8 cellular contexts compared by ENCODE assay signal in the genomic region with DNA sequence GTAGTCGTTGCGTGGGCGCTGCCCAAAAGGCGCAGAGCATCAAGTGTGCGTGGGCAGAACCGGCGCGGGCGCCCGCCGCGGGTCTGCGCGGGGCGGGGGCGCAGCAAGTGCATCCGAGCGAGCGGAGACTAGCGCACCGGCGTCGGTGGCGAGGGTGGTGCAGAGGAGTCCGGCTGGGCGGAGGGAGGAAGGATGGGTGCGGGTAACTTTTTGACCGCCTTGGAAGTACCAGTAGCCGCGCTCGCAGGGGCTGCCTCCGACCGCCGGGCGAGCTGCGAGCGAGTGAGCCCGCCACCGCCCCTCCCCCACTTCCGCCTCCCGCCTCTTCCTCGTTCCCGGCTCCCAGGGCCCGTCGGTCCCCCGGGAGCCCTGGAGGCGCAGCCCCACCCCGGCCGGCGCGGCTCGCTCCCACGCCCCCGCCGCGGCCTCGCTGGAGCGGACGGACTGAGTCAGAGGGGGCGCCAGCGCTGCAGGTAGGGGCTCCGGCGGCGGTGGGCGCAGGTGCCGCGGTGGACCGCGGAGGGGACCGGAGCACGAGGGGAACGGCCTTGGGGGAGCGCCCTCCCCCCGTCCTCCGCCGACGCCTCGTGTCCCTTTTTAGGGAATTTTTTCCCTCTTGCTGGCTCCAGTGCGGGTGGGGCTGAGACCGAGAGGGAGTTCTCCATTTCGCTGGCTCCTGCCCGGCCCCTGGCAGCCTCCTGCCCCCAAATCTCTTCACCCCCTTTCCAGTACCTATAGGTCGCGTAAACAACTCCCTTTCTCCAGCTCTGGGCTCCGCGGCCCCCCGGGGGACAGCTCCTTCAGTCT. TPM values are rescaled to one million over a fixed set of nuclear protein-coding genes. Genes with fewer than 3 reads are reported as not detected.
A peak's percentile ranks its signal among the peaks of the same experiment; 100 is the strongest.
DNase-seq lines count a peak whose midpoint lies in the region; ATAC-seq and TF ChIP-seq lines count a peak whose summit lies in the region.

No MANE protein-coding gene starts in this region.

- H3K9me3 Mint-ChIP-seq in Caco-2 (ENCODE audit: unreplicated experiment), result peaks cover 16% of the 10 kb centered on the region
- no peaks in the 10 kb centered on the region for H3K9me3 Mint-ChIP-seq in central memory CD8-positive, alpha-beta T cell

- POLR2A ChIA-PET in Caco-2 (lab: Charles Lee), result interaction anchor here (0.5 to 2.6 kb wide), 5 partner anchors 10 to 173 kb away, joined by 3 to 8 read pairs (median 4); partner anchors contain the start of genes PIGT, SYS1 and WFDC8

- no peaks in the 10 kb centered on the region for H3K4me1 ChIP-seq in Caco-2
- peaks cover 2 to 43% (median 33%) of the 10 kb centered on the region in 6 donors for H3K4me1 ChIP-seq in spleen

- H3K36me3 ChIP-seq in Caco-2 (ENCODE audit: control insufficient read depth, insufficient read depth, low read length) (peaks cover 2% of the 10 kb centered on the region; the same call in 1 of the 2 replicates), MG63 (peaks cover 5% of the 10 kb centered on the region), WERI-Rb-1 (peaks cover 27% of the 10 kb centered on the region), spleen (peaks cover 0 to 23% (median 7%) of the 10 kb centered on the region in 6 donors)

- TF ChIP-seq POLR2A in spleen (IDR thresholded peaks at IDR 0.05), result no peak

- H3K9me3 ChIP-seq in Caco-2, result peaks cover 7% of the 10 kb centered on the region
- H3K9me3 ChIP-seq in MG63, result peaks cover 5% of the 10 kb centered on the region
- no peaks in the 10 kb centered on the region for H3K9me3 ChIP-seq in WERI-Rb-1 (ENCODE audit: severe bottlenecking)
- H3K9me3 ChIP-seq in spleen, result peaks cover 0 to 6% (median 3%) of the 10 kb centered on the region in 8 donors

- intact Hi-C loops in Caco-2 (cut with micrococcal nuclease; ENCODE audit: unreplicated experiment) (loop anchor here (1.0 kb wide), 1 partner anchor 10 kb away; the partner anchor contains the start of gene PIGT), spleen (cut with DNase I; ENCODE audit: low total_unique reads) (no loop called here)

- no peaks in the 10 kb centered on the region for H3K27me3 Mint-ChIP-seq in Caco-2 (ENCODE audit: insufficient read depth, unreplicated experiment)
- no peaks in the 10 kb centered on the region for H3K27me3 Mint-ChIP-seq in central memory CD8-positive, alpha-beta T cell

- peak; percentile 80 to 82 for DNase-seq in Caco-2
- peak; percentile 68 for DNase-seq in MG63
- peak; percentile 67 for DNase-seq in WERI-Rb-1
- DNase-seq in central memory CD8-positive, alpha-beta T cell (ENCODE audit: low spot score in 2 of 2), result no peak
- DNase-seq in kidney glomerular epithelial cell (lab: John Stamatoyannopoulos, UW), result peak; percentile 18
- DNase-seq in spleen, result peak; percentile 85

- H3K27me3 ChIP-seq in Caco-2 (replicated peaks; ENCODE audit: control insufficient read depth, insufficient read depth, low read length) (no peaks in the 10 kb centered on the region), MG63 (no peaks in the 10 kb centered on the region), WERI-Rb-1 (ENCODE audit: insufficient read depth, low read depth, severe bottlenecking) (no peaks in the 10 kb centered on the region), spleen (replicated peaks in 1 of 7) (peaks cover 0 to 26% (median 4%) of the 10 kb centered on the region in 7 donors)

- H3K27ac Mint-ChIP-seq in Caco-2 (ENCODE audit: unreplicated experiment), result peak overlapping the region; percentile 60
- peak overlapping the region; percentile 83 for H3K27ac Mint-ChIP-seq in central memory CD8-positive, alpha-beta T cell (ENCODE audit: low read depth)

- H3K4me1 Mint-ChIP-seq in Caco-2 (ENCODE audit: low read depth, unreplicated experiment), result no peaks in the 10 kb centered on the region
- H3K4me1 Mint-ChIP-seq in central memory CD8-positive, alpha-beta T cell, result peaks cover 17% of the 10 kb centered on the region

- CTCF ChIA-PET in Caco-2 (lab: Charles Lee), result interaction anchor here (0.6 to 2.1 kb wide), 14 partner anchors 9 to 527 kb away, joined by 3 to 17 read pairs (median 5); partner anchors contain the start of genes PIGT and SYS1

- peak; percentile 49 for ATAC-seq in central memory CD8-positive, alpha-beta T cell (replicated peaks; ENCODE audit: extremely low read depth, poor library complexity, severe bottlenecking)
- ATAC-seq in GM21737 (IDR thresholded peaks at IDR 0.05; ENCODE audit: unreplicated experiment) (no peak), HG02973 (IDR thresholded peaks at IDR 0.05; ENCODE audit: unreplicated experiment) (no peak)

- H3K27ac ChIP-seq in WERI-Rb-1 (peak overlapping the region; percentile 81), spleen (peak overlapping the region; percentile 50 to 87 (median 73))

- H3K4me3 ChIP-seq in Caco-2 (ENCODE audit: low read depth, low read length) (peak overlapping the region; percentile 98), MG63 (peak overlapping the region; percentile 58), WERI-Rb-1 (ENCODE audit: low read depth, low read length) (peak overlapping the region; percentile 94), spleen (peak overlapping the region; percentile 61 to 97 (median 76))

- TF ChIP-seq CTCF in Caco-2 (IDR thresholded peaks at IDR 0.05; ENCODE audit: insufficient read depth in 1 of 2, low read depth in 1 of 2, low read length in 1 of 2, severe bottlenecking in 1 of 2, unreplicated experiment in 1 of 2) (peak in 1 of 2 experiments; percentile 16), WERI-Rb-1 (IDR thresholded peaks at IDR 0.05; ENCODE audit: low read depth, low read length) (0 out of 2 replicates have a peak, but pooled peaks have one; percentile 4), spleen (IDR thresholded peaks at IDR 0.05 in 8 of 11, conservative IDR thresholded peaks at IDR 0.05 in 3 of 11) (no peak)

- peak overlapping the region; percentile 84 for H3K4me3 Mint-ChIP-seq in Caco-2 (ENCODE audit: unreplicated experiment)
- peak overlapping the region; percentile 82 for H3K4me3 Mint-ChIP-seq in central memory CD8-positive, alpha-beta T cell

- BruUV-seq in Caco-2 (replicated peaks; lab: Mats Ljungman, UMichigan), result no TSS peak

- 0 to 5% (median 1%) methylated on average over 25 to 87 of the region's 87 CpGs for WGBS in spleen, 5 donors

- H3K36me3 Mint-ChIP-seq in Caco-2 (ENCODE audit: insufficient read depth, unreplicated experiment), result peaks cover 13% of the 10 kb centered on the region
- peaks cover 7% of the 10 kb centered on the region for H3K36me3 Mint-ChIP-seq in central memory CD8-positive, alpha-beta T cell (ENCODE audit: insufficient read depth)

RNA-seq across cellular contexts. Expression of gene DBNDD2, which starts 1.6 kb away (rescaled TPM):
- total RNA-seq in Caco-2 (2022) (71.0 and 74.3 TPM in 2 replicates), spleen (10 to 100 TPM; 15.8 to 38.5 (median 28.1) TPM)
- 17.6 and 25.0 TPM in 2 replicates for total RNA-seq in MG63 (2014; rRNA removed; shearing (Covaris generic); ENCODE audit: low replicate concordance)
- polyA plus RNA-seq in spleen, result 10 to 100 TPM; 19.0 to 36.2 (median 31.8) TPM

RNA-seq across cellular contexts. Expression of gene PIGT, which starts 9.5 kb away (rescaled TPM):
- total RNA-seq in Caco-2 (2022) (239 and 259 TPM in 2 replicates), spleen (10 to 100 TPM; 60.2 to 82.8 (median 69.6) TPM)
- 35.6 and 66.5 TPM in 2 replicates for total RNA-seq in MG63 (2014; rRNA removed; shearing (Covaris generic); ENCODE audit: low replicate concordance)
- 10 to 100 TPM; 42.5 to 51.0 (median 49.8) TPM for polyA plus RNA-seq in spleen

RNA-seq across cellular contexts. Expression of gene TP53TG5, which starts 28.3 kb away (rescaled TPM):
- total RNA-seq in Caco-2 (2022) (not detected in 2 replicates), spleen (under 1 TPM in 2 of 7 donors, not detected in 5; 0.60 to 0.66 TPM)
- total RNA-seq in MG63 (2014; rRNA removed; shearing (Covaris generic); ENCODE audit: low replicate concordance), result not detected in 2 replicates
- under 1 TPM in 1 of 3 donors, not detected in 2; 0.08 TPM for polyA plus RNA-seq in spleen

RNA-seq across cellular contexts. Expression of gene SYS1, which starts 43.5 kb away (rescaled TPM):
- 62.1 and 67.1 TPM in 2 replicates for total RNA-seq in Caco-2 (2022)
- 24.5 and 32.3 TPM in 2 replicates for total RNA-seq in MG63 (2014; rRNA removed; shearing (Covaris generic); ENCODE audit: low replicate concordance)
- total RNA-seq in spleen, result 10 to 100 TPM; 23.7 to 69.8 (median 35.3) TPM
- polyA plus RNA-seq in spleen, result 10 to 100 TPM; 15.1 to 22.2 (median 21.6) TPM

RNA-seq across cellular contexts. Expression of gene SDC4, which starts 58.2 kb away (rescaled TPM):
- total RNA-seq in Caco-2 (2022) (227 and 242 TPM in 2 replicates), spleen (10 to 100 TPM; 27.2 to 56.1 (median 39.7) TPM)
- 204 and 214 TPM in 2 replicates for total RNA-seq in MG63 (2014; rRNA removed; shearing (Covaris generic); ENCODE audit: low replicate concordance)
- polyA plus RNA-seq in spleen, result 10 to 100 TPM; 10.4 to 21.0 (median 15.5) TPM

Comparison
In these comparisons a context has a peak if more than half of its experiments do, and no peak if none do; other contexts are left out.
1. DNase-seq: peak in Caco-2 (2 of 2), MG63 (single experiment), WERI-Rb-1 (single experiment), kidney glomerular epithelial cell (single experiment) and spleen (single experiment); none in central memory CD8-positive, alpha-beta T cell (0 of 2).
2. Peak in every context shown above with its lines, with median percentiles within 50 percentile points of each other: H3K4me3 ChIP-seq.